In genomic region chr1:147169840-147170674, GRCh38 we compare ENCODE assay signal across 10 cellular contexts. TPM values are rescaled to one million over a fixed set of nuclear protein-coding genes. Genes with fewer than 3 reads are reported as not detected.
DNase-seq lines count a peak whose midpoint lies in the region; TF ChIP-seq lines count a peak whose summit lies in the region.
"Had no signal": no experiment of that assay in that cellular context is flagged by ENCODE, and none has a peak within 500 bp of the region (broad histone marks: within the 10 kb centered on the region; RNA-seq: fewer than 3 reads in every experiment).

No MANE protein-coding gene starts in this region.

- peak overlapping the region; percentile 21 to 98 (median 95) for H3K27ac Mint-ChIP-seq in brain
- no peak overlapping the region for H3K27ac Mint-ChIP-seq in mesothelial cell of epicardium

- H3K36me3 Mint-ChIP-seq in brain (peaks cover 31% of the 10 kb centered on the region), mesothelial cell of epicardium (peaks cover 21% of the 10 kb centered on the region)

- no peaks in the 10 kb centered on the region for H3K27me3 ChIP-seq in HUES48 (ENCODE audit: control insufficient read depth, insufficient read depth, low read length)
- no peaks in the 10 kb centered on the region for H3K27me3 ChIP-seq in thyroid gland

- DNase-seq in AG10803 (ENCODE audit: low read depth) (no peak), mesothelial cell of epicardium (ENCODE audit: low spot score in 2 of 2, unreplicated experiment in 2 of 2) (no peak), KG1 (lab: John Stamatoyannopoulos, UW) (no peak), NOMO-1 treated with dmso at 0.1 percent for 144 hours (lab: John Stamatoyannopoulos, UW; ENCODE audit: unreplicated experiment) (no peak), thyroid gland (no peak)
- DNase-seq in activated effector memory CD4-positive, alpha-beta T cell treated with Interleukin-2 at 50 U/mL for 16 hours = no peak
- DNase-seq: effector memory CD8-positive, alpha-beta T cell; MM.1S had no signal

- H3K9me3 Mint-ChIP-seq in brain (peaks cover 0 to 8% (median 8%) of the 10 kb centered on the region in 5 experiments), mesothelial cell of epicardium (no peaks in the 10 kb centered on the region)

- peaks cover 58% of the 10 kb centered on the region for H3K4me1 Mint-ChIP-seq in brain
- H3K4me1 Mint-ChIP-seq in mesothelial cell of epicardium = peaks cover 60% of the 10 kb centered on the region

- H3K9me3 ChIP-seq in HUES48 (ENCODE audit: control insufficient read depth, insufficient read depth, low read length) (no peaks in the 10 kb centered on the region), thyroid gland (no peaks in the 10 kb centered on the region)

- H3K36me3 ChIP-seq in HUES48 (ENCODE audit: control insufficient read depth, insufficient read depth, low read length) (peaks cover 26% of the 10 kb centered on the region), thyroid gland (no peaks in the 10 kb centered on the region)

- H3K9ac ChIP-seq in HUES48 (ENCODE audit: low read depth, low read length) = peak overlapping the region; percentile 7; the same call in 1 of the 2 replicates

- 89 to 94% methylated on average over 6 of the region's 6 CpGs for WGBS in thyroid gland, 2 donors

- H3K4me3 Mint-ChIP-seq in brain (peak overlapping the region; percentile 95 to 99 (median 98)), mesothelial cell of epicardium (peak overlapping the region; percentile 99)

- H3K27me3 Mint-ChIP-seq in brain (peaks cover 21% of the 10 kb centered on the region), mesothelial cell of epicardium (ENCODE audit: low read depth) (no peaks in the 10 kb centered on the region)
- H3K27me3 Mint-ChIP-seq: effector memory CD8-positive, alpha-beta T cell had no signal

- H3K4me3 ChIP-seq in AG10803 (ENCODE audit: low read length) = peak overlapping the region; percentile 95
- H3K4me3 ChIP-seq in HUES48 (ENCODE audit: low read depth, low read length) = peak overlapping the region; percentile 92
- no peak overlapping the region for H3K4me3 ChIP-seq in thyroid gland (replicated peaks in 1 of 3)

- peaks cover 34% of the 10 kb centered on the region for H3K4me1 ChIP-seq in HUES48 (ENCODE audit: control insufficient read depth, insufficient read depth, low read length)
- H3K4me1 ChIP-seq in thyroid gland = peaks cover 8 to 16% of the 10 kb centered on the region in 2 donors

- TF ChIP-seq POLR2A in thyroid gland (IDR thresholded peaks at IDR 0.05) = no peak

- intact Hi-C loops in thyroid gland (cut with DNase I) = loop anchor here (5.0 kb wide), 1 partner anchor 67 kb away; no protein-coding TSS in a partner anchor

- H3K27ac ChIP-seq in HUES48 (ENCODE audit: low read depth, low read length) (no peak overlapping the region), thyroid gland (no peak overlapping the region)

- TF ChIP-seq CTCF in AG10803 (conservative IDR thresholded peaks at IDR 0.05; ENCODE audit: low read length) (no peak), brain (conservative IDR thresholded peaks at IDR 0.05) (no peak), mesothelial cell of epicardium (IDR thresholded peaks at IDR 0.05; ENCODE audit: unreplicated experiment) (no peak), thyroid gland (IDR thresholded peaks at IDR 0.05) (no peak)

RNA-seq across cellular contexts. Expression of gene PRKAB2, which starts 2.2 kb away (rescaled TPM):
- polyA plus RNA-seq in brain (ENCODE audit: insufficient read depth, low read depth, low replicate concordance) = 6.8 TPM
- total RNA-seq in mesothelial cell of epicardium (15.2 to 17.3 TPM (median 16.4 TPM) in 3 replicates), thyroid gland (10 to 100 TPM in 3 of 4 donors, 1 to 10 TPM in 1; 9.9 to 13.7 (median 12.8) TPM)

RNA-seq across cellular contexts. Expression of gene FMO5, which starts 55.1 kb away (rescaled TPM):
- 4.5 TPM for polyA plus RNA-seq in brain (ENCODE audit: insufficient read depth, low read depth, low replicate concordance)
- total RNA-seq in mesothelial cell of epicardium = 0.73 to 1.7 TPM (median 0.97 TPM) in 3 replicates
- 1 to 10 TPM; 1.7 to 9.1 (median 3.3) TPM for total RNA-seq in thyroid gland

Comparison
In these comparisons a context has a peak if more than half of its experiments do, and no peak if none do; other contexts are left out.
1. H3K4me3 ChIP-seq: peak in AG10803 (single experiment) and HUES48 (single experiment); none in thyroid gland (0 of 3).